Comparison of ENCODE assay signal across 20 cellular contexts in genomic region chr4:38957947-38958346, GRCh38.
DNase-seq lines count a peak whose midpoint lies in the region; TF ChIP-seq lines count a peak whose summit lies in the region.
"Had no signal": no experiment of that assay in that cellular context is flagged by ENCODE, and none has a peak within 500 bp of the region (broad histone marks: within the 10 kb centered on the region; RNA-seq: fewer than 3 reads in every experiment).

No MANE protein-coding gene starts in this region.

- no peak overlapping the region for H3K27ac ChIP-seq in adrenal gland
- H3K27ac ChIP-seq: A549, C4-2B, KMS-11 had no signal

- intact Hi-C loops in activated T-helper 1 cell treated with anti-CD3 and anti-CD28 coated beads, Interleukin-12 subunit alpha, Interleukin-12 subunit beta, Interleukin-2, Interleukin-4 antibody, amounts not matched to agents 30 ng/mL and 10 ng/mL and 1 ng/mL, durations not matched to agents 14 hours and 24 hours and 36 hours (cut with micrococcal nuclease), result loop anchor here (1.0 to 5.0 kb wide), 7 partner anchors 9 to 394 kb away; partner anchors contain the start of gene TMEM156
- intact Hi-C loops in adrenal gland (cut with DNase I), result no loop called here

- no peak overlapping the region for H3K4me3 ChIP-seq in adrenal gland
- H3K4me3 ChIP-seq: A549, MG63 had no signal

- H3K9me3 Mint-ChIP-seq in activated CD4-positive, alpha-beta T cell treated with anti-CD3 and anti-CD28 coated beads, Interleukin-2, amount 10 ng/mL, durations not matched to agents 7 days and 5 days, result peaks cover 23% of the 10 kb centered on the region
- peaks cover 40% of the 10 kb centered on the region for H3K9me3 Mint-ChIP-seq in activated T-helper 1 cell treated with anti-CD3 and anti-CD28 coated beads, Interleukin-12 subunit alpha, Interleukin-12 subunit beta, Interleukin-2, Interleukin-4 antibody, amounts not matched to agents 30 ng/mL and 10 ng/mL and 1 ng/mL, durations not matched to agents 14 hours and 24 hours and 36 hours
- peaks cover 12% of the 10 kb centered on the region for H3K9me3 Mint-ChIP-seq in osteocyte (ENCODE audit: unreplicated experiment)

- peaks cover 24% of the 10 kb centered on the region for H3K4me1 Mint-ChIP-seq in activated CD4-positive, alpha-beta T cell treated with anti-CD3 and anti-CD28 coated beads, Interleukin-2, amount 10 ng/mL, durations not matched to agents 7 days and 5 days
- peaks cover 64% of the 10 kb centered on the region for H3K4me1 Mint-ChIP-seq in activated T-helper 1 cell treated with anti-CD3 and anti-CD28 coated beads, Interleukin-12 subunit alpha, Interleukin-12 subunit beta, Interleukin-2, Interleukin-4 antibody, amounts not matched to agents 30 ng/mL and 10 ng/mL and 1 ng/mL, durations not matched to agents 14 hours and 24 hours and 36 hours (ENCODE audit: low read depth)
- peaks cover 22% of the 10 kb centered on the region for H3K4me1 Mint-ChIP-seq in osteocyte (ENCODE audit: unreplicated experiment)

- CTCF ChIA-PET in activated CD4-positive, alpha-beta T cell treated with anti-CD3 and anti-CD28 coated beads, Interleukin-2, amount 10 ng/mL, durations not matched to agents 7 days and 5 days (lab: Charles Lee), result interaction anchor here (1.6 kb wide), 1 partner anchor 21 kb away, joined by 3 read pairs; no protein-coding TSS in a partner anchor

- TF ChIP-seq CTCF in osteocyte (IDR thresholded peaks at IDR 0.05), result no peak
- TF ChIP-seq CTCF in adrenal gland (IDR thresholded peaks at IDR 0.05), result no peak

- 91 to 99% (median 94%) methylated on average over 2 of the region's 2 CpGs for WGBS in adrenal gland, 4 donors

- POLR2A ChIA-PET in activated CD4-positive, alpha-beta T cell treated with anti-CD3 and anti-CD28 coated beads, Interleukin-2, amount 10 ng/mL, durations not matched to agents 7 days and 5 days (lab: Charles Lee), result no interaction called here

- H3K4me1 ChIP-seq in adrenal gland (replicated peaks in 1 of 2), result no peaks in the 10 kb centered on the region
- H3K4me1 ChIP-seq: A549 had no signal

- H3K36me3 ChIP-seq in adrenal gland (replicated peaks in 1 of 2), result no peaks in the 10 kb centered on the region
- H3K36me3 ChIP-seq: MG63 had no signal

- H3K27ac Mint-ChIP-seq in activated CD4-positive, alpha-beta T cell treated with anti-CD3 and anti-CD28 coated beads, Interleukin-2, amount 10 ng/mL, durations not matched to agents 7 days and 5 days, result peak overlapping the region; percentile 16
- H3K27ac Mint-ChIP-seq in activated T-helper 1 cell treated with anti-CD3 and anti-CD28 coated beads, Interleukin-12 subunit alpha, Interleukin-12 subunit beta, Interleukin-2, Interleukin-4 antibody, amounts not matched to agents 30 ng/mL and 10 ng/mL and 1 ng/mL, durations not matched to agents 14 hours and 24 hours and 36 hours, result peak overlapping the region; percentile 96
- H3K27ac Mint-ChIP-seq in osteocyte (ENCODE audit: unreplicated experiment), result peak overlapping the region; percentile 86
- H3K27ac Mint-ChIP-seq: H9 had no signal

- H3K36me3 Mint-ChIP-seq in activated CD4-positive, alpha-beta T cell treated with anti-CD3 and anti-CD28 coated beads, Interleukin-2, amount 10 ng/mL, durations not matched to agents 7 days and 5 days (ENCODE audit: low read depth), result peaks cover 8% of the 10 kb centered on the region
- peaks cover 42% of the 10 kb centered on the region for H3K36me3 Mint-ChIP-seq in activated T-helper 1 cell treated with anti-CD3 and anti-CD28 coated beads, Interleukin-12 subunit alpha, Interleukin-12 subunit beta, Interleukin-2, Interleukin-4 antibody, amounts not matched to agents 30 ng/mL and 10 ng/mL and 1 ng/mL, durations not matched to agents 14 hours and 24 hours and 36 hours (ENCODE audit: low read depth)
- H3K36me3 Mint-ChIP-seq in osteocyte (ENCODE audit: unreplicated experiment), result peaks cover 4% of the 10 kb centered on the region

- H3K27me3 Mint-ChIP-seq in activated CD4-positive, alpha-beta T cell treated with anti-CD3 and anti-CD28 coated beads, Interleukin-2, amount 10 ng/mL, durations not matched to agents 7 days and 5 days, result no peaks in the 10 kb centered on the region
- no peaks in the 10 kb centered on the region for H3K27me3 Mint-ChIP-seq in activated T-helper 1 cell treated with anti-CD3 and anti-CD28 coated beads, Interleukin-12 subunit alpha, Interleukin-12 subunit beta, Interleukin-2, Interleukin-4 antibody, amounts not matched to agents 30 ng/mL and 10 ng/mL and 1 ng/mL, durations not matched to agents 14 hours and 24 hours and 36 hours (ENCODE audit: insufficient read depth)
- no peaks in the 10 kb centered on the region for H3K27me3 Mint-ChIP-seq in osteocyte (ENCODE audit: unreplicated experiment)

- no peak for DNase-seq in activated CD4-positive, alpha-beta T cell treated with anti-CD3 and anti-CD28 coated beads, Interleukin-2, amount 10 ng/mL, durations not matched to agents 7 days and 5 days
- no peak for DNase-seq in activated CD4-positive, alpha-beta T cell treated with anti-CD3 and anti-CD28 coated beads for 4 hours
- peak; percentile 37 for DNase-seq in stimulated activated CD4-positive, alpha-beta T cell treated with anti-CD3 and anti-CD28 coated beads, Interleukin-15, amount 100 ng/mL, for 24 hours
- DNase-seq in stimulated activated CD4-positive, alpha-beta T cell treated with anti-CD3 and anti-CD28 coated beads, Interleukin-2, amount 100 ng/mL, for 24 hours, result no peak
- DNase-seq in activated T-helper 1 cell treated with anti-CD3 and anti-CD28 coated beads, Interleukin-12 subunit alpha, Interleukin-12 subunit beta, Interleukin-2, Interleukin-4 antibody, amounts not matched to agents 30 ng/mL and 10 ng/mL and 1 ng/mL, durations not matched to agents 14 hours and 24 hours and 36 hours (ENCODE audit: low spot score), result no peak
- DNase-seq in osteocyte (ENCODE audit: extremely low spot score, unreplicated experiment) (no peak), mesenteric fat pad (ENCODE audit: low spot score) (no peak), adrenal gland (no peak)
- DNase-seq: COR-L47, DMS153, EL, H9, MG63, NCI-H1105 treated with DMSO at 0.1 percent for 48 hours, NCI-H187, NCI-H446 treated with DMSO at 0.1 percent for 48 hours, NCI-H774 had no signal

- H3K4me3 Mint-ChIP-seq in activated CD4-positive, alpha-beta T cell treated with anti-CD3 and anti-CD28 coated beads, Interleukin-2, amount 10 ng/mL, durations not matched to agents 7 days and 5 days, result no peak overlapping the region
- H3K4me3 Mint-ChIP-seq in activated T-helper 1 cell treated with anti-CD3 and anti-CD28 coated beads, Interleukin-12 subunit alpha, Interleukin-12 subunit beta, Interleukin-2, Interleukin-4 antibody, amounts not matched to agents 30 ng/mL and 10 ng/mL and 1 ng/mL, durations not matched to agents 14 hours and 24 hours and 36 hours, result peak overlapping the region; percentile 46
- no peak overlapping the region for H3K4me3 Mint-ChIP-seq in osteocyte (ENCODE audit: unreplicated experiment)
- H3K4me3 Mint-ChIP-seq: H9 had no signal

- H3K27me3 ChIP-seq in adrenal gland, result no peaks in the 10 kb centered on the region
- H3K27me3 ChIP-seq: MG63 had no signal

- no peak for TF ChIP-seq POLR2A in adrenal gland (IDR thresholded peaks at IDR 0.05)

- no peaks in the 10 kb centered on the region for H3K9me3 ChIP-seq in adrenal gland (replicated peaks in 1 of 3)
- H3K9me3 ChIP-seq: A549, MG63 had no signal

Comparison
In these comparisons a context has a peak if more than half of its experiments do, and no peak if none do; other contexts are left out.
1. H3K27ac Mint-ChIP-seq: peak in every context shown above with its lines; median percentile 96 in activated T-helper 1 cell treated with anti-CD3 and anti-CD28 coated beads, Interleukin-12 subunit alpha, Interleukin-12 subunit beta, Interleukin-2, Interleukin-4 antibody, amounts not matched to agents 30 ng/mL and 10 ng/mL and 1 ng/mL, durations not matched to agents 14 hours and 24 hours and 36 hours; 86 in osteocyte; 16 in activated CD4-positive, alpha-beta T cell treated with anti-CD3 and anti-CD28 coated beads, Interleukin-2, amount 10 ng/mL, durations not matched to agents 7 days and 5 days.